ENCODE assay signal across 12 cellular contexts in genomic region chr5:181051841-181052525, GRCh38. TPM values are rescaled to one million over a fixed set of nuclear protein-coding genes. Genes with fewer than 3 reads are reported as not detected.
A peak's percentile ranks its signal among the peaks of the same experiment; 100 is the strongest.
DNase-seq lines count a peak whose midpoint lies in the region; ATAC-seq and TF ChIP-seq lines count a peak whose summit lies in the region.
"Had no signal": no experiment of that assay in that cellular context is flagged by ENCODE, and none has a peak within 500 bp of the region (broad histone marks: within the 10 kb centered on the region; RNA-seq: fewer than 3 reads in every experiment).

No MANE protein-coding gene starts in this region.

- H3K9me3 ChIP-seq in right cardiac atrium (ENCODE audit: control insufficient read depth, low read length): no peaks in the 10 kb centered on the region
- no peaks in the 10 kb centered on the region for H3K9me3 ChIP-seq in testis
- H3K9me3 ChIP-seq: BE2C had no signal

- H3K36me3 Mint-ChIP-seq in activated naive CD4-positive, alpha-beta T cell treated with anti-CD3 and anti-CD28 coated beads, Interleukin-2, amount 10 ng/mL, durations not matched to agents 7 days and 5 days: peaks cover 4% of the 10 kb centered on the region
- H3K36me3 Mint-ChIP-seq in T-cell: no peaks in the 10 kb centered on the region

- intact Hi-C loops in right cardiac atrium (cut with DNase I): loop anchor here in 1 of 4 donors (10.0 kb wide), 1 partner anchor 187 kb away; the partner anchor contains the start of gene ZFP62
- intact Hi-C loops in testis (cut with DNase I; ENCODE audit: low total_unique reads): no loop called here

- H3K27ac ChIP-seq in right cardiac atrium (ENCODE audit: low read length): peak overlapping the region; percentile 43
- no peak overlapping the region for H3K27ac ChIP-seq in testis

- peak overlapping the region; percentile 53 for H3K4me3 Mint-ChIP-seq in activated naive CD4-positive, alpha-beta T cell treated with anti-CD3 and anti-CD28 coated beads, Interleukin-2, amount 10 ng/mL, durations not matched to agents 7 days and 5 days
- H3K4me3 Mint-ChIP-seq in T-cell: peak overlapping the region; percentile 66 to 81 (median 76)

- TF ChIP-seq CTCF in testis (IDR thresholded peaks at IDR 0.05): no peak

- no peaks in the 10 kb centered on the region for H3K36me3 ChIP-seq in testis (ENCODE audit: low read depth, missing control alignments)
- H3K36me3 ChIP-seq: BE2C had no signal

- no peaks in the 10 kb centered on the region for H3K9me3 Mint-ChIP-seq in activated naive CD4-positive, alpha-beta T cell treated with anti-CD3 and anti-CD28 coated beads, Interleukin-2, amount 10 ng/mL, durations not matched to agents 7 days and 5 days
- no peaks in the 10 kb centered on the region for H3K9me3 Mint-ChIP-seq in T-cell

- WGBS in right cardiac atrium: 36% methylated on average over 16 of the region's 16 CpGs
- WGBS in testis, 2 donors: 22 to 33% methylated on average over 16 of the region's 16 CpGs

- H3K27me3 Mint-ChIP-seq in activated naive CD4-positive, alpha-beta T cell treated with anti-CD3 and anti-CD28 coated beads, Interleukin-2, amount 10 ng/mL, durations not matched to agents 7 days and 5 days: peaks cover 84% of the 10 kb centered on the region
- H3K27me3 Mint-ChIP-seq in T-cell: peaks cover 73 to 78% of the 10 kb centered on the region in 2 donors

- POLR2A ChIA-PET in T-cell (lab: Charles Lee): no interaction called here

- ATAC-seq in T-cell (replicated peaks in 1 of 4): no peak
- ATAC-seq in right cardiac atrium: no peak
- ATAC-seq in HG03280 (IDR thresholded peaks at IDR 0.05; ENCODE audit: unreplicated experiment): no peak
- ATAC-seq in HG03439 (IDR thresholded peaks at IDR 0.05; ENCODE audit: unreplicated experiment): no peak

- DNase-seq in activated naive CD4-positive, alpha-beta T cell treated with anti-CD3 and anti-CD28 coated beads, Interleukin-2, amount 10 ng/mL, durations not matched to agents 7 days and 5 days: no peak
- DNase-seq in activated naive CD4-positive, alpha-beta T cell (lab: John Stamatoyannopoulos, UW): no peak
- DNase-seq in T-cell (no peak), right cardiac atrium (no peak), testis (no peak), DMS114 treated with DMSO at 0.1 percent for 48 hours (lab: John Stamatoyannopoulos, UW; ENCODE audit: unreplicated experiment) (no peak)
- DNase-seq: BE2C; NCI-H1105 treated with DMSO at 0.1 percent for 48 hours; stimulated activated CD4-positive, alpha-beta T cell treated with anti-CD3 and anti-CD28 coated beads, Interleukin-4, amount 100 ng/mL, for 4 hours had no signal

- TF ChIP-seq POLR2A in testis (IDR thresholded peaks at IDR 0.05): no peak

- peaks cover 17% of the 10 kb centered on the region for H3K4me1 Mint-ChIP-seq in activated naive CD4-positive, alpha-beta T cell treated with anti-CD3 and anti-CD28 coated beads, Interleukin-2, amount 10 ng/mL, durations not matched to agents 7 days and 5 days
- peaks cover 17 to 21% (median 20%) of the 10 kb centered on the region in 3 donors for H3K4me1 Mint-ChIP-seq in T-cell

- CTCF ChIA-PET in activated naive CD4-positive, alpha-beta T cell treated with anti-CD3 and anti-CD28 coated beads, Interleukin-2, amount 10 ng/mL, durations not matched to agents 7 days and 5 days (lab: Charles Lee): no interaction called here
- CTCF ChIA-PET in T-cell (lab: Charles Lee): no interaction called here

- no peaks in the 10 kb centered on the region for H3K4me1 ChIP-seq in right cardiac atrium (ENCODE audit: control insufficient read depth, insufficient read depth, low read length)
- H3K4me1 ChIP-seq in testis: no peaks in the 10 kb centered on the region
- H3K4me1 ChIP-seq: BE2C had no signal

- H3K4me3 ChIP-seq in right cardiac atrium (ENCODE audit: low read length): no peak overlapping the region
- peak overlapping the region; percentile 38 to 55 for H3K4me3 ChIP-seq in testis

- H3K27me3 ChIP-seq in right cardiac atrium (ENCODE audit: control insufficient read depth, insufficient read depth) (no peaks in the 10 kb centered on the region), testis (no peaks in the 10 kb centered on the region)

- peak overlapping the region; percentile 75 for H3K27ac Mint-ChIP-seq in activated naive CD4-positive, alpha-beta T cell treated with anti-CD3 and anti-CD28 coated beads, Interleukin-2, amount 10 ng/mL, durations not matched to agents 7 days and 5 days
- H3K27ac Mint-ChIP-seq in T-cell: no peak overlapping the region

RNA-seq across cellular contexts. Expression of gene BTNL9, which starts 11.9 kb away (rescaled TPM):
- total RNA-seq in T-cell (under 1 TPM in 3 of 5 donors, not detected in 2; 0.41 to 0.95 (median 0.66) TPM), right cardiac atrium (10 to 100 TPM in 3 of 4 donors, 1 to 10 TPM in 1; 8.0 to 44.4 (median 26.8) TPM), testis (10 to 100 TPM; 19.0 to 28.4 TPM)
- polyA plus RNA-seq in right cardiac atrium (57.8 TPM), testis (ENCODE audit: insufficient read depth, low read depth, low replicate concordance) (8.9 TPM)
- total RNA-seq: activated CD8-positive, alpha-beta memory T cell treated with anti-CD3 and anti-CD28 coated beads for 36 hours had no signal

Comparison
In these comparisons a context has a peak if more than half of its experiments do, and no peak if none do; other contexts are left out.
1. RNA of gene BTNL9, which starts 11.9 kb away (total RNA-seq): 8.0 to 44.4 TPM in right cardiac atrium and 19.0 to 28.4 TPM in testis; 0.41 to 0.95 TPM in T-cell; every median in the first group is over 4 times any median in the second.